23 cellular contexts compared by ENCODE assay signal in the genomic region with DNA sequence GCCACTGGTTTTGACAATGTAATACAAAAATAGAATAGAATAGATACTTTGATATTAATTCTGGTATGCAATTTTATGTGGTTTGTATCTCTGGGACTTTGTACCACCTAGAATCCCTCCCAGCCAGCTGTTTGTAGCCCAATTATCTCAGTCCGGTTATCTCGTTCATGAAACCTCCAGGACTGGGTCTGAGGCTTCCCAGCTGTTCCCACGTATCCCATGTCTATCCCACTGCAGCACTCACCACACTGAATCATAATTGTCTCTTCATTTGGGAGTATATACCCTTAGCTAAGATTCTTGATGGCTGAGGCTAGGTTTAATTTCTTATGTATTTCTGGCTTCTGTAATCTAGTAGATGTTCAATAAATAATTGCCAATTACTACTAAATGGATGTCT.
DNase-seq lines count a peak whose midpoint lies in the region; ATAC-seq and TF ChIP-seq lines count a peak whose summit lies in the region.
"Had no signal": no experiment of that assay in that cellular context is flagged by ENCODE, and none has a peak within 500 bp of the region (broad histone marks: within the 10 kb centered on the region; RNA-seq: fewer than 3 reads in every experiment).

No MANE protein-coding gene starts in this region.

- H3K27me3 ChIP-seq in IMR-90 (ENCODE audit: control insufficient read depth, insufficient read depth, low read length) (no peaks in the 10 kb centered on the region), SJCRH30 (no peaks in the 10 kb centered on the region), psoas muscle (ENCODE audit: insufficient read depth in 3 of 3, low read length in 2 of 3) (no peaks in the 10 kb centered on the region), smooth muscle cell (ENCODE audit: low read depth) (no peaks in the 10 kb centered on the region)
- H3K27me3 ChIP-seq: BE2C; BLaER1 treated with 17β-estradiol and CSF1 and Interleukin-3, amounts not matched to agents 10 nM and 100 nM had no signal

- 60% methylated on average over 1 of the region's 3 CpGs; no CpG with 5 or more reads in 1 of the 2 experiments for WGBS in IMR-90 (ENCODE audit: extremely low coverage in 2 of 2, insufficient read length in 1 of 2), 2 experiments
- 45 to 70% (median 45%) methylated on average over 3 of the region's 3 CpGs for WGBS in psoas muscle, 3 donors
- WGBS in smooth muscle cell (ENCODE audit: low lambda C conversion rate) = 38% methylated on average over 3 of the region's 3 CpGs

- in situ Hi-C loops in IMR-90 (cut with MboI; ENCODE audit: low sequenced_read_pairs) = no loop called here

- H3K79me2 ChIP-seq in smooth muscle cell (ENCODE audit: low read depth) = no peaks in the 10 kb centered on the region

- no peak overlapping the region for H4K8ac ChIP-seq in IMR-90 (ENCODE audit: low read depth in 2 of 2, low read length in 2 of 2)

- H3K9ac ChIP-seq in IMR-90 (ENCODE audit: low read depth, low read length) (no peak overlapping the region), smooth muscle cell (ENCODE audit: low read depth) (no peak overlapping the region)
- H3K9ac ChIP-seq: BLaER1 treated with 17β-estradiol and CSF1 and Interleukin-3, amounts not matched to agents 10 nM and 100 nM; GM23248 had no signal

- no peak for TF ChIP-seq POLR2A in IMR-90 (IDR thresholded peaks at IDR 0.05; ENCODE audit: low read depth, low read length)

- H4K20me1 ChIP-seq in IMR-90 (ENCODE audit: insufficient read depth, low read length) (no peaks in the 10 kb centered on the region), smooth muscle cell (ENCODE audit: low read depth) (no peaks in the 10 kb centered on the region)
- H4K20me1 ChIP-seq: BLaER1 treated with 17β-estradiol and CSF1 and Interleukin-3, amounts not matched to agents 10 nM and 100 nM had no signal

- H3K56ac ChIP-seq in IMR-90 (ENCODE audit: extremely low read depth, insufficient read depth, low read length) = no peak overlapping the region

- H3K4me3 ChIP-seq in IMR-90 (ENCODE audit: insufficient read depth, low read depth, low read length) (no peak overlapping the region), SJCRH30 (no peak overlapping the region), psoas muscle (no peak overlapping the region), smooth muscle cell (no peak overlapping the region)
- H3K4me3 ChIP-seq: A549; BLaER1 treated with 17β-estradiol and CSF1 and Interleukin-3, amounts not matched to agents 10 nM and 100 nM; GM12878; GM23248 had no signal

- no peak overlapping the region for H4K5ac ChIP-seq in IMR-90 (ENCODE audit: low read depth, low read length)

- POLR2A ChIA-PET in IMR-90 (lab: Charles Lee; ENCODE audit: unreplicated experiment) = no interaction called here

- no peak overlapping the region for H2BK120ac ChIP-seq in IMR-90 (ENCODE audit: low read depth, low read length)

- H2AFZ ChIP-seq in IMR-90 (replicated peaks; ENCODE audit: low read length, poor library complexity) (peak overlapping the region; percentile 68), smooth muscle cell (ENCODE audit: low read depth) (no peak overlapping the region)
- H2AFZ ChIP-seq: GM23248 had no signal

- no peak for TF ChIP-seq RAD21 in IMR-90 (IDR thresholded peaks at IDR 0.05; ENCODE audit: low read length)

- BruUV-seq in IMR-90 (replicated peaks; lab: Mats Ljungman, UMichigan) = no TSS peak

- H3K79me1 ChIP-seq in IMR-90 (ENCODE audit: low read depth in 1 of 2, low read length in 2 of 2) = no peaks in the 10 kb centered on the region

- H3K4ac ChIP-seq in IMR-90 (ENCODE audit: low read depth, low read length) = no peak overlapping the region

- CTCF ChIA-PET in IMR-90 (lab: Yijun Ruan, JAX) = no interaction called here

- no peak for ATAC-seq in IMR-90 (ENCODE audit: low read depth)
- peak; percentile 51 to 65 (median 58) for ATAC-seq in psoas muscle
- ATAC-seq in HG03097 (IDR thresholded peaks at IDR 0.05; ENCODE audit: low FRiP score, unreplicated experiment) = no peak
- ATAC-seq: A549, GM12878 had no signal

- H3K36me3 ChIP-seq in IMR-90 (ENCODE audit: control insufficient read depth, insufficient read depth, low read length) (no peaks in the 10 kb centered on the region), SJCRH30 (no peaks in the 10 kb centered on the region), psoas muscle (ENCODE audit: insufficient read depth in 1 of 2, low read depth in 1 of 2) (peaks cover 0 to 8% of the 10 kb centered on the region in 2 donors), smooth muscle cell (ENCODE audit: low read depth) (no peaks in the 10 kb centered on the region)
- H3K36me3 ChIP-seq: BE2C; BLaER1 treated with 17β-estradiol and CSF1 and Interleukin-3, amounts not matched to agents 10 nM and 100 nM had no signal

- intact Hi-C loops in IMR-90 (cut with micrococcal nuclease) (no loop called here), psoas muscle (cut with DNase I) (no loop called here)

- H3K4me2 ChIP-seq in IMR-90 (ENCODE audit: low read depth, low read length) = no peak overlapping the region
- H3K4me2 ChIP-seq in smooth muscle cell = peak overlapping the region; percentile 31
- H3K4me2 ChIP-seq: A549; BLaER1 treated with 17β-estradiol and CSF1 and Interleukin-3, amounts not matched to agents 10 nM and 100 nM had no signal

- dilution Hi-C loops in IMR-90 (cut with HindIII; ENCODE audit: low sequenced_read_pairs, unreplicated experiment) = no loop called here

- H2BK15ac ChIP-seq in IMR-90 (ENCODE audit: low read depth, low read length) = no peak overlapping the region

- no peak overlapping the region for H3K14ac ChIP-seq in IMR-90 (replicated peaks; ENCODE audit: low read depth, low read length)

- H3K18ac ChIP-seq in IMR-90 (ENCODE audit: low read depth, low read length) = no peak overlapping the region

- no peak overlapping the region for H2BK20ac ChIP-seq in IMR-90 (ENCODE audit: low read depth, low read length)

- H2AK9ac ChIP-seq in IMR-90 (replicated peaks; ENCODE audit: low read depth, low read length, poor library complexity) = no peak overlapping the region

- no peak overlapping the region for H3K27ac ChIP-seq in IMR-90 (ENCODE audit: insufficient read depth, low read length)
- peak overlapping the region; percentile 15; the same call in 1 of the 2 replicates for H3K27ac ChIP-seq in SJCRH30
- peak overlapping the region; percentile 60 for H3K27ac ChIP-seq in psoas muscle
- H3K27ac ChIP-seq in smooth muscle cell (ENCODE audit: low read depth) = no peak overlapping the region
- H3K27ac ChIP-seq: A549; BLaER1 treated with 17β-estradiol and CSF1 and Interleukin-3, amounts not matched to agents 10 nM and 100 nM; GM23248 had no signal

- H3K23ac ChIP-seq in IMR-90 (ENCODE audit: low read depth, low read length) = no peak overlapping the region

- H4K91ac ChIP-seq in IMR-90 (ENCODE audit: insufficient read depth, low read depth, low read length) = no peak overlapping the region

- no peaks in the 10 kb centered on the region for H3K9me3 ChIP-seq in IMR-90 (ENCODE audit: control insufficient read depth, insufficient read depth, low read length)
- H3K9me3 ChIP-seq in SJCRH30 (replicated peaks) = no peaks in the 10 kb centered on the region
- H3K9me3 ChIP-seq in psoas muscle = no peaks in the 10 kb centered on the region
- H3K9me3 ChIP-seq in smooth muscle cell (replicated peaks; ENCODE audit: low read depth) = no peaks in the 10 kb centered on the region
- H3K9me3 ChIP-seq: A549; BE2C; BLaER1 treated with 17β-estradiol and CSF1 and Interleukin-3, amounts not matched to agents 10 nM and 100 nM had no signal

- H2AK5ac ChIP-seq in IMR-90 (ENCODE audit: low read depth, low read length) = no peak overlapping the region

- H3K9me1 ChIP-seq in IMR-90 (ENCODE audit: insufficient read depth, low read length) = no peaks in the 10 kb centered on the region

- H3F3A ChIP-seq in smooth muscle cell (ENCODE audit: low read depth) = no peaks in the 10 kb centered on the region

- no peak overlapping the region for H2BK5ac ChIP-seq in IMR-90 (ENCODE audit: low read depth, low read length, poor library complexity, severe bottlenecking)

- TF ChIP-seq CTCF in IMR-90 (conservative IDR thresholded peaks at IDR 0.05; ENCODE audit: low read depth, low read length) = no peak
- TF ChIP-seq CTCF in psoas muscle (IDR thresholded peaks at IDR 0.05) = no peak
- no peak for TF ChIP-seq CTCF in smooth muscle cell (IDR thresholded peaks at IDR 0.05; ENCODE audit: borderline replicate concordance, insufficient read depth, poor library complexity, severe bottlenecking)

- DNase-seq in IMR-90 (no peak), SJCRH30 (peak; percentile 64 to 79), psoas muscle (no peak), smooth muscle cell (lab: John Stamatoyannopoulos, UW; ENCODE audit: unreplicated experiment) (no peak), amniotic stem cell (lab: John Stamatoyannopoulos, UW) (no peak), NCI-H1436 (lab: John Stamatoyannopoulos, UW) (no peak)
- DNase-seq: 8988T; ACHN; AML-193; BE2C; CD4-positive, alpha-beta T cell; CD8-positive, alpha-beta memory T cell; DMS 273 treated with DMSO at 0.1 percent for 48 hours; DMS79; EL; GDM1; GM23248; H7; HCEC 1CT had no signal

- H3K4me1 ChIP-seq in IMR-90 (ENCODE audit: control insufficient read depth, insufficient read depth, low read length) (no peaks in the 10 kb centered on the region), SJCRH30 (peaks cover 14% of the 10 kb centered on the region), psoas muscle (peaks cover 19% of the 10 kb centered on the region), smooth muscle cell (ENCODE audit: low read depth) (no peaks in the 10 kb centered on the region)
- H3K4me1 ChIP-seq: BE2C; BLaER1 treated with 17β-estradiol and CSF1 and Interleukin-3, amounts not matched to agents 10 nM and 100 nM had no signal

TF ChIP-seq in IMR-90, 13 proteins besides CTCF, POLR2A, EP300 and RAD21:
- TF ChIP-seq CEBPB (IDR thresholded peaks at IDR 0.05; ENCODE audit: low read depth, low read length) = no peak
- TF ChIP-seq BHLHE40 (IDR thresholded peaks at IDR 0.05; ENCODE audit: low read depth, low read length) = no peak
- no peak for TF ChIP-seq MAFK (IDR thresholded peaks at IDR 0.05; ENCODE audit: low read depth, low read length)
- no peak for TF ChIP-seq ELK1 (IDR thresholded peaks at IDR 0.05; ENCODE audit: borderline replicate concordance, low read depth, low read length)
- TF ChIP-seq FOS (IDR thresholded peaks at IDR 0.05; ENCODE audit: low read depth, low read length) = no peak
- TF ChIP-seq SMC3 (IDR thresholded peaks at IDR 0.05; ENCODE audit: low read depth, low read length) = no peak
- no peak for TF ChIP-seq MXI1 (IDR thresholded peaks at IDR 0.05; ENCODE audit: borderline replicate concordance, low read depth, low read length)

Comparison
In these comparisons a context has a peak if more than half of its experiments do, and no peak if none do; other contexts are left out.
1. ATAC-seq: peak in psoas muscle (4 of 4); none in IMR-90 (single experiment) and HG03097 (single experiment).
2. DNase-seq: peak in SJCRH30 (2 of 2); none in IMR-90 (single experiment), psoas muscle (0 of 2), smooth muscle cell (single experiment), amniotic stem cell (single experiment) and NCI-H1436 (single experiment).
3. H3K27ac ChIP-seq: peak in SJCRH30 (single experiment) and psoas muscle (single experiment); none in IMR-90 (single experiment) and smooth muscle cell (single experiment).